ENCODE assay signal across 9 cellular contexts in genomic region chr17:57663326-57664070, GRCh38.
DNase-seq lines count a peak whose midpoint lies in the region; ATAC-seq and TF ChIP-seq lines count a peak whose summit lies in the region.
"Had no signal": no experiment of that assay in that cellular context is flagged by ENCODE, and none has a peak within 500 bp of the region (broad histone marks: within the 10 kb centered on the region; RNA-seq: fewer than 3 reads in every experiment).

No MANE protein-coding gene starts in this region.

- no CpG with 5 or more reads among the region's 14 CpGs for WGBS in neuronal stem cell (ENCODE audit: extremely low coverage in 2 of 2, insufficient read length in 2 of 2, insufficient replicate concordance in 1 of 2), 2 donors

- ATAC-seq in effector memory CD8-positive, alpha-beta T cell (replicated peaks), result no peak
- ATAC-seq in HG03139 (IDR thresholded peaks at IDR 0.05; ENCODE audit: unreplicated experiment), result no peak
- ATAC-seq in activated T-cell treated with anti-CD3 and anti-CD28 coated beads, Interleukin-2, amount 50 U/mL, for 4 hours, result no peak

- H3K79me1 ChIP-seq in neuronal stem cell (ENCODE audit: low read depth, low read length), result peaks cover 1% of the 10 kb centered on the region

- H4K20me1 ChIP-seq in Karpas-422 (ENCODE audit: insufficient read depth, low read depth, low read length), result no peaks in the 10 kb centered on the region

- H3K27me3 ChIP-seq in Karpas-422 (ENCODE audit: low read length) (no peaks in the 10 kb centered on the region), neuronal stem cell (ENCODE audit: control insufficient read depth in 3 of 3, insufficient read depth in 3 of 3, low read depth in 1 of 3, low read length in 3 of 3) (no peaks in the 10 kb centered on the region)
- H3K27me3 ChIP-seq: vagina had no signal

- H3K18ac ChIP-seq in neuronal stem cell (ENCODE audit: low read length), result peak overlapping the region; percentile 45

- peaks cover 21% of the 10 kb centered on the region for H3K79me2 ChIP-seq in Karpas-422 (ENCODE audit: low read length)

- no peak overlapping the region for H2BK12ac ChIP-seq in neuronal stem cell (ENCODE audit: low read length)

- peak overlapping the region; percentile 22 for H2BK5ac ChIP-seq in neuronal stem cell (ENCODE audit: low read length)

- H3K4ac ChIP-seq in neuronal stem cell (ENCODE audit: low read length), result no peak overlapping the region

- no peak overlapping the region for H3K23ac ChIP-seq in neuronal stem cell (ENCODE audit: low read depth, low read length, poor library complexity)

- H4K91ac ChIP-seq in neuronal stem cell (ENCODE audit: low read depth, low read length, poor library complexity), result no peak overlapping the region

- H3K9me3 ChIP-seq in Karpas-422 (ENCODE audit: low read length), result no peaks in the 10 kb centered on the region
- peaks cover 0 to 2% of the 10 kb centered on the region in 2 donors for H3K9me3 ChIP-seq in neuronal stem cell (replicated peaks in 1 of 2; ENCODE audit: control insufficient read depth in 2 of 2, insufficient read depth in 1 of 2, low read depth in 1 of 2, low read length in 2 of 2)
- H3K9me3 ChIP-seq: vagina had no signal

- H3K4me3 Mint-ChIP-seq in effector memory CD8-positive, alpha-beta T cell, result no peak overlapping the region
- H3K4me3 Mint-ChIP-seq in activated T-cell treated with anti-CD3 and anti-CD28 coated beads, Interleukin-2, amount 50 U/mL, for 4 hours, result no peak overlapping the region

- H2BK120ac ChIP-seq in neuronal stem cell (ENCODE audit: low read depth, low read length), result no peak overlapping the region

- peaks cover 8 to 20% of the 10 kb centered on the region in 2 donors for H3K4me1 Mint-ChIP-seq in effector memory CD8-positive, alpha-beta T cell (ENCODE audit: low read depth in 2 of 2)
- peaks cover 5% of the 10 kb centered on the region for H3K4me1 Mint-ChIP-seq in activated T-cell treated with anti-CD3 and anti-CD28 coated beads, Interleukin-2, amount 50 U/mL, for 4 hours (ENCODE audit: low read depth)

- H2AK5ac ChIP-seq in neuronal stem cell (ENCODE audit: low read depth, low read length), result no peak overlapping the region

- no peaks in the 10 kb centered on the region for H3K9me2 ChIP-seq in Karpas-422 (replicated peaks; ENCODE audit: insufficient read depth, low read length)

- H3K27ac ChIP-seq in Karpas-422 (ENCODE audit: low read length), result peak overlapping the region; percentile 67
- peak overlapping the region; percentile 73 for H3K27ac ChIP-seq in neuronal stem cell (replicated peaks; ENCODE audit: low read length)

- no peak overlapping the region; the same call in 1 of the 2 replicates for H3K9ac ChIP-seq in Karpas-422 (ENCODE audit: low read length)
- no peak overlapping the region for H3K9ac ChIP-seq in neuronal stem cell (ENCODE audit: low read depth, low read length, poor library complexity)

- peak overlapping the region; percentile 89 for H3K27ac Mint-ChIP-seq in effector memory CD8-positive, alpha-beta T cell

- H3K4me3 ChIP-seq in AG10803 (ENCODE audit: low read length) (0 out of 2 replicates have a peak overlapping the region, but pooled peaks have one; percentile 16), Karpas-422 (ENCODE audit: low read length) (no peak overlapping the region), neuronal stem cell (ENCODE audit: low read length in 2 of 2) (no peak overlapping the region)

- DNase-seq in AG10803 (ENCODE audit: low read depth), result no peak
- no peak for DNase-seq in Karpas-422
- no peak for DNase-seq in effector memory CD8-positive, alpha-beta T cell
- DNase-seq in neuronal stem cell (ENCODE audit: low spot score), result no peak
- DNase-seq in NCI-H2171 (lab: John Stamatoyannopoulos, UW), result no peak
- no peak for DNase-seq in activated T-cell treated with anti-CD3 and anti-CD28 coated beads, Interleukin-2, amount 50 U/mL, for 4 hours
- no peak for DNase-seq in activated effector memory CD4-positive, alpha-beta T cell treated with Interleukin-2 at 50 U/mL for 16 hours

- no peak overlapping the region for H3K14ac ChIP-seq in neuronal stem cell (ENCODE audit: low read length)

- H3K36me3 Mint-ChIP-seq in effector memory CD8-positive, alpha-beta T cell (ENCODE audit: insufficient read depth), result peaks cover 12% of the 10 kb centered on the region
- H3K36me3 Mint-ChIP-seq in activated T-cell treated with anti-CD3 and anti-CD28 coated beads, Interleukin-2, amount 50 U/mL, for 4 hours (ENCODE audit: insufficient read depth), result peaks cover 10% of the 10 kb centered on the region

- H2AFZ ChIP-seq in Karpas-422 (ENCODE audit: low read length) (no peak overlapping the region), neuronal stem cell (ENCODE audit: low read length) (no peak overlapping the region)

- peak overlapping the region; percentile 39 for H2BK15ac ChIP-seq in neuronal stem cell (ENCODE audit: low read length)

- H3K4me1 ChIP-seq in Karpas-422 (ENCODE audit: low read length) (peaks cover 63% of the 10 kb centered on the region), neuronal stem cell (ENCODE audit: control insufficient read depth in 2 of 2, insufficient read depth in 1 of 2, low read depth in 1 of 2, low read length in 2 of 2) (peaks cover 34 to 36% of the 10 kb centered on the region in 2 donors)

- H3K36me3 ChIP-seq in Karpas-422 (ENCODE audit: insufficient read depth, low read length) (peaks cover 23% of the 10 kb centered on the region), neuronal stem cell (replicated peaks in 1 of 2; ENCODE audit: control insufficient read depth in 2 of 2, insufficient read depth in 2 of 2, low read length in 2 of 2) (peaks cover 3 to 36% of the 10 kb centered on the region in 2 donors)
- H3K36me3 ChIP-seq: vagina had no signal

- H3K9me3 Mint-ChIP-seq in effector memory CD8-positive, alpha-beta T cell, result no peaks in the 10 kb centered on the region
- H3K9me3 Mint-ChIP-seq in activated T-cell treated with anti-CD3 and anti-CD28 coated beads, Interleukin-2, amount 50 U/mL, for 4 hours, result no peaks in the 10 kb centered on the region

- TF ChIP-seq CTCF in AG10803 (conservative IDR thresholded peaks at IDR 0.05; ENCODE audit: low read length), result no peak

- no peaks in the 10 kb centered on the region for H3K27me3 Mint-ChIP-seq in effector memory CD8-positive, alpha-beta T cell
- no peaks in the 10 kb centered on the region for H3K27me3 Mint-ChIP-seq in activated T-cell treated with anti-CD3 and anti-CD28 coated beads, Interleukin-2, amount 50 U/mL, for 4 hours (ENCODE audit: low read depth)

- H4K8ac ChIP-seq in neuronal stem cell (ENCODE audit: low read depth, low read length), result no peak overlapping the region

- H3K4me2 ChIP-seq in Karpas-422 (ENCODE audit: low read depth, low read length, poor library complexity, severe bottlenecking) (peak overlapping the region; percentile 37), neuronal stem cell (ENCODE audit: insufficient read depth, low read length, poor library complexity, severe bottlenecking) (no peak overlapping the region)
